Comparison of ENCODE assay signal across 24 cellular contexts in genomic region chr15:39216816-39217215, GRCh38.
"Had no signal": no experiment of that assay in that cellular context is flagged by ENCODE, and none has a peak within 500 bp of the region (broad histone marks: within the 10 kb centered on the region; RNA-seq: fewer than 3 reads in every experiment).

No MANE protein-coding gene starts in this region.

- H3K4me3 Mint-ChIP-seq: mesothelial cell of epicardium; naive B cell; nephron; stimulated activated effector memory CD8-positive, alpha-beta T cell treated with anti-CD3 and anti-CD28 coated beads, Interleukin-12 subunit alpha, Interleukin-12 subunit beta, amount 100 ng/mL, for 72 hours; type B pancreatic cell had no signal

- H3K4me1 ChIP-seq: gastrocnemius medialis, left lung, prostate gland, thyroid gland had no signal

- DNase-seq: dorsolateral prefrontal cortex; effector CD4-positive, alpha-beta T cell; gastrocnemius medialis; head of caudate nucleus; left cardiac atrium; left lung; mesenchymal stem cell; mucosa of descending colon; naive B cell; nucleus accumbens; right cardiac atrium; sigmoid colon; stimulated activated CD4-positive, alpha-beta T cell treated with anti-CD3 and anti-CD28 coated beads, Interleukin-2, amount 100 ng/mL, for 24 hours; stimulated activated CD4-positive, alpha-beta T cell treated with anti-CD3 and anti-CD28 coated beads, Interleukin-4, amount 100 ng/mL, for 24 hours; stimulated activated naive CD4-positive, alpha-beta T cell treated with Interleukin-2 at 50 U/mL for 16 hours; stomach; thyroid gland had no signal

- H3K27ac ChIP-seq: dorsolateral prefrontal cortex, epithelial cell of prostate, gastrocnemius medialis, left lung, prostate gland, sigmoid colon, stomach, thyroid gland had no signal

- H3K27ac Mint-ChIP-seq: mesothelial cell of epicardium; naive B cell; nephron; stimulated activated effector memory CD8-positive, alpha-beta T cell treated with anti-CD3 and anti-CD28 coated beads, Interleukin-12 subunit alpha, Interleukin-12 subunit beta, amount 100 ng/mL, for 72 hours; type B pancreatic cell had no signal

- FAIRE-seq: colon had no signal

- H3K4me1 Mint-ChIP-seq: naive B cell; stimulated activated effector memory CD8-positive, alpha-beta T cell treated with anti-CD3 and anti-CD28 coated beads, Interleukin-12 subunit alpha, Interleukin-12 subunit beta, amount 100 ng/mL, for 72 hours had no signal

- H3K4me3 ChIP-seq: dorsolateral prefrontal cortex, gastrocnemius medialis, left lung, mucosa of descending colon, prostate gland, sigmoid colon, stomach, thyroid gland had no signal

- H3K27me3 ChIP-seq: gastrocnemius medialis, left lung, sigmoid colon, stomach, thyroid gland had no signal

- H3K9me3 ChIP-seq: gastrocnemius medialis, mucosa of descending colon, prostate gland, sigmoid colon, thyroid gland had no signal

- H3K36me3 Mint-ChIP-seq: naive B cell; stimulated activated effector memory CD8-positive, alpha-beta T cell treated with anti-CD3 and anti-CD28 coated beads, Interleukin-12 subunit alpha, Interleukin-12 subunit beta, amount 100 ng/mL, for 72 hours had no signal

- H3K27me3 Mint-ChIP-seq: type B pancreatic cell had no signal

- H3K9me3 Mint-ChIP-seq: stimulated activated effector memory CD8-positive, alpha-beta T cell treated with anti-CD3 and anti-CD28 coated beads, Interleukin-12 subunit alpha, Interleukin-12 subunit beta, amount 100 ng/mL, for 72 hours had no signal

- H3K36me3 ChIP-seq: gastrocnemius medialis, left lung, prostate gland, sigmoid colon, stomach, thyroid gland had no signal
